In genomic region chr4:41381384-41381783, GRCh38 we compare ENCODE assay signal across 18 cellular contexts.
A peak's percentile ranks its signal among the peaks of the same experiment; 100 is the strongest.
DNase-seq lines count a peak whose midpoint lies in the region; ATAC-seq and TF ChIP-seq lines count a peak whose summit lies in the region.
"Had no signal": no experiment of that assay in that cellular context is flagged by ENCODE, and none has a peak within 500 bp of the region (broad histone marks: within the 10 kb centered on the region; RNA-seq: fewer than 3 reads in every experiment).

No MANE protein-coding gene starts in this region.

- no peak for TF ChIP-seq CTCF in C4-2B (conservative IDR thresholded peaks at IDR 0.05)
- TF ChIP-seq CTCF in esophagus muscularis mucosa (IDR thresholded peaks at IDR 0.05): no peak
- TF ChIP-seq CTCF in gastrocnemius medialis (IDR thresholded peaks at IDR 0.05 in 4 of 5, conservative IDR thresholded peaks at IDR 0.05 in 1 of 5): no peak
- TF ChIP-seq CTCF in GM13977 (IDR thresholded peaks at IDR 0.05; ENCODE audit: extremely low read depth, insufficient read depth, missing control alignments): no peak

- intact Hi-C loops in esophagus muscularis mucosa (cut with DNase I): no loop called here
- intact Hi-C loops in gastrocnemius medialis (cut with DNase I; ENCODE audit: low total_unique reads): no loop called here

- TF ChIP-seq EP300 in esophagus muscularis mucosa (IDR thresholded peaks at IDR 0.05): no peak

- ATAC-seq in gastrocnemius medialis (peak; percentile 43 to 80), GM21717 (IDR thresholded peaks at IDR 0.05; ENCODE audit: unreplicated experiment) (no peak), HG02852 (IDR thresholded peaks at IDR 0.05; ENCODE audit: unreplicated experiment) (no peak)

- peaks cover 0 to 8% (median 3%) of the 10 kb centered on the region in 4 donors for H3K9me3 ChIP-seq in esophagus muscularis mucosa
- H3K9me3 ChIP-seq in gastrocnemius medialis: no peaks in the 10 kb centered on the region
- H3K9me3 ChIP-seq: BE2C, HAP-1 had no signal

- TF ChIP-seq POLR2A in esophagus muscularis mucosa (IDR thresholded peaks at IDR 0.05; ENCODE audit: low read depth) (no peak), gastrocnemius medialis (IDR thresholded peaks at IDR 0.05) (no peak)

- H3K27me3 ChIP-seq in esophagus muscularis mucosa (no peaks in the 10 kb centered on the region), gastrocnemius medialis (no peaks in the 10 kb centered on the region)
- H3K27me3 ChIP-seq: BE2C had no signal

- no peak for DNase-seq in esophagus muscularis mucosa (ENCODE audit: extremely low spot score)
- peak in 1 of 2 donors; percentile 43 for DNase-seq in gastrocnemius medialis
- no peak for DNase-seq in GM13977 (ENCODE audit: low spot score)
- no peak for DNase-seq in activated gamma-delta T cell (lab: John Stamatoyannopoulos, UW)
- DNase-seq: ACHN; BE2C; C1 segment of cervical spinal cord; Calu3; CD4-positive, alpha-beta memory T cell; DMS79 treated with DMSO at 0.1 percent for 48 hours; GF-D8; GM23248 had no signal

- WGBS in esophagus muscularis mucosa: 37% methylated on average over 3 of the region's 3 CpGs

- H3K4me3 ChIP-seq in esophagus muscularis mucosa: no peak overlapping the region
- H3K4me3 ChIP-seq in gastrocnemius medialis: no peak overlapping the region
- H3K4me3 ChIP-seq: GM23248, HAP-1 had no signal

- peaks cover 45 to 47% (median 46%) of the 10 kb centered on the region in 4 donors for H3K4me1 ChIP-seq in esophagus muscularis mucosa
- peaks cover 56 to 61% of the 10 kb centered on the region in 2 donors for H3K4me1 ChIP-seq in gastrocnemius medialis

- H3K36me3 ChIP-seq in esophagus muscularis mucosa (no peaks in the 10 kb centered on the region), gastrocnemius medialis (no peaks in the 10 kb centered on the region)
- H3K36me3 ChIP-seq: HAP-1 had no signal

- H3K27ac ChIP-seq in C4-2B (peak overlapping the region; percentile 51; the same call in 1 of the 2 replicates), angular gyrus (ENCODE audit: low read depth, low read length) (peak overlapping the region; percentile 17), esophagus muscularis mucosa (replicated peaks in 1 of 4) (peak overlapping the region; percentile 34 to 48 (median 44)), gastrocnemius medialis (peak overlapping the region in 3 of 4 donors; percentile 38 to 63 (median 51))
- H3K27ac ChIP-seq: GM23248, HL-60 had no signal

- in situ Hi-C loops in gastrocnemius medialis (cut with MboI; ENCODE audit: low sequenced_read_pairs in 4 of 4) (no loop called here), GM13977 (cut with MboI; ENCODE audit: low pct_unique_long_range_greater_than_20kb, low sequenced_read_pairs, unreplicated experiment) (no loop called here)

Comparison
In these comparisons a context has a peak if more than half of its experiments do, and no peak if none do; other contexts are left out.
1. ATAC-seq: peak in gastrocnemius medialis (2 of 2); none in GM21717 (single experiment) and HG02852 (single experiment).
2. Peak in every context shown above with its lines, with median percentiles within 50 percentile points of each other: H3K27ac ChIP-seq.